Comparison of ENCODE assay signal across 8 cellular contexts in genomic region chr11:85718991-85719807, GRCh38. TPM values are rescaled to one million over a fixed set of nuclear protein-coding genes. Genes with fewer than 3 reads are reported as not detected.
DNase-seq lines count a peak whose midpoint lies in the region; ATAC-seq, FAIRE-seq and TF ChIP-seq lines count a peak whose summit lies in the region.

No MANE protein-coding gene starts in this region.

- in situ Hi-C loops in K562 (cut with MboI) (no loop called here), gastrocnemius medialis (cut with MboI; ENCODE audit: low sequenced_read_pairs in 4 of 4) (no loop called here)

- intact Hi-C loops in K562 (cut with micrococcal nuclease): no loop called here
- intact Hi-C loops in gastrocnemius medialis (cut with DNase I; ENCODE audit: low total_unique reads): no loop called here

- H2AFZ ChIP-seq in K562 (ENCODE audit: low read depth, low read length): no peak overlapping the region

- TF ChIP-seq POLR2A in H54 (IDR thresholded peaks at IDR 0.05; ENCODE audit: low read depth, low read length) (peak; percentile 60; the same call in 1 of the 2 replicates), K562 (conservative IDR thresholded peaks at IDR 0.05) (no peak), gastrocnemius medialis (IDR thresholded peaks at IDR 0.05) (peak in 1 of 2 donors; percentile 5)

- POLR2A ChIA-PET in K562 (lab: Yijun Ruan, JAX): interaction anchor here (0.6 kb wide), 1 partner anchor 8 kb away, joined by 3 read pairs; no protein-coding TSS in a partner anchor

- BruUV-seq in K562 (replicated peaks; lab: Mats Ljungman, UMichigan): no TSS peak

- no peaks in the 10 kb centered on the region for H3K9me3 ChIP-seq in K562 (replicated peaks; ENCODE audit: control insufficient read depth, insufficient read depth, low read depth, low read length)
- H3K9me3 ChIP-seq in gastrocnemius medialis: no peaks in the 10 kb centered on the region

- no peak overlapping the region for H3K4me2 ChIP-seq in K562 (ENCODE audit: insufficient read depth, low read length)

- CTCF ChIA-PET in K562 (lab: Yijun Ruan, JAX; ENCODE audit: low intra/inter-chr PET ratio): no interaction called here

- TF ChIP-seq EP300 in K562 (IDR thresholded peaks at IDR 0.05; ENCODE audit: low read length): no peak

- ATAC-seq in K562 (peak; percentile 37; the same call in 2 of the 3 replicates), gastrocnemius medialis (peak; percentile 61 to 63), HG02763 (IDR thresholded peaks at IDR 0.05; ENCODE audit: unreplicated experiment) (no peak), HG03354 (IDR thresholded peaks at IDR 0.05; ENCODE audit: poor library complexity, severe bottlenecking, unreplicated experiment) (no peak)

- no peak overlapping the region for H3K9ac ChIP-seq in K562 (ENCODE audit: insufficient read depth in 1 of 2, low read depth in 2 of 2, low read length in 2 of 2)

- H3K4me1 ChIP-seq in K562 (replicated peaks in 1 of 2; ENCODE audit: control insufficient read depth in 2 of 2, insufficient read depth in 2 of 2, low read length in 2 of 2): no peaks in the 10 kb centered on the region
- peaks cover 6 to 18% of the 10 kb centered on the region in 2 donors for H3K4me1 ChIP-seq in gastrocnemius medialis

- no peaks in the 10 kb centered on the region for H4K20me1 ChIP-seq in K562 (replicated peaks; ENCODE audit: control insufficient read depth, insufficient read depth, low read length)

- H3K4me3 ChIP-seq in K562 (no peak overlapping the region), gastrocnemius medialis (peak overlapping the region; percentile 21 to 34 (median 32))

- TF ChIP-seq RAD21 in K562 (CRISPR knock-in tag; conservative IDR thresholded peaks at IDR 0.05 in 1 of 2, IDR thresholded peaks at IDR 0.05 in 1 of 2): no peak

- H3K9me1 ChIP-seq in K562 (ENCODE audit: control insufficient read depth, insufficient read depth, low read length): no peaks in the 10 kb centered on the region

- TF ChIP-seq CTCF in K562 (IDR thresholded peaks at IDR 0.05 in 2 of 3, conservative IDR thresholded peaks at IDR 0.05 in 1 of 3; ENCODE audit: insufficient read depth in 2 of 3, low read depth in 1 of 3, low read length in 3 of 3): no peak
- TF ChIP-seq CTCF in gastrocnemius medialis (IDR thresholded peaks at IDR 0.05 in 4 of 5, conservative IDR thresholded peaks at IDR 0.05 in 1 of 5): no peak

- H3K79me2 ChIP-seq in K562 (ENCODE audit: control insufficient read depth, insufficient read depth, low read length): no peaks in the 10 kb centered on the region

- no peaks in the 10 kb centered on the region for H3K36me3 ChIP-seq in K562 (ENCODE audit: control insufficient read depth, insufficient read depth, low read length)
- no peaks in the 10 kb centered on the region for H3K36me3 ChIP-seq in gastrocnemius medialis

- DNase-seq in H54 (ENCODE audit: insufficient read length, low spot score) (peak; percentile 85), K562 (ENCODE audit: extremely low read depth in 1 of 4, low spot score in 3 of 4) (no peak), hypothalamus (lab: John Stamatoyannopoulos, UW) (peak in 46 of 51 donors; percentile 3 to 84 (median 30)), gastrocnemius medialis (peak; percentile 3 to 36), NCI-H128 (lab: John Stamatoyannopoulos, UW; ENCODE audit: unreplicated experiment) (no peak)
- DNase-seq in activated effector memory CD4-positive, alpha-beta T cell treated with anti-CD3 and anti-CD28 coated beads, Interleukin-2, amount 50 U/mL, for 16 hours: no peak

- H3K27ac ChIP-seq in K562 (ENCODE audit: extremely low read depth, low read depth, low read length) (no peak overlapping the region), gastrocnemius medialis (peak overlapping the region; percentile 4 to 57 (median 42))

- FAIRE-seq in H54 (lab: Jason Lieb, UNC) (peak; percentile 100), K562 (lab: Jason Lieb, UNC) (no peak)

- H3K27me3 ChIP-seq in K562 (ENCODE audit: control insufficient read depth in 2 of 2, insufficient read depth in 2 of 2, low read length in 2 of 2) (peaks cover 3 to 5% of the 10 kb centered on the region in 2 experiments; a peak in 4 of 5 replicates), gastrocnemius medialis (peaks cover 0 to 4% (median 0%) of the 10 kb centered on the region in 3 donors)

- 0% methylated on average over 10 of the region's 10 CpGs for WGBS in K562 (ENCODE audit: insufficient coverage, low coverage, missing lambda C conversion rate)

TF ChIP-seq in K562, 482 proteins besides CTCF, POLR2A, EP300 and RAD21 (continues in another document):
- TF ChIP-seq MCM7 (IDR thresholded peaks at IDR 0.05) (no peak), ZNF699 (CRISPR knock-in tag; IDR thresholded peaks at IDR 0.05; ENCODE audit: insufficient replicate concordance) (no peak), PHB2 (IDR thresholded peaks at IDR 0.05; ENCODE audit: low read depth) (no peak), NCOA4 (IDR thresholded peaks at IDR 0.05; ENCODE audit: partially characterized antibody) (no peak), RFX1 (IDR thresholded peaks at IDR 0.05) (no peak), ETS2 (tag; IDR thresholded peaks at IDR 0.05; ENCODE audit: borderline replicate concordance, poor library complexity, severe bottlenecking) (no peak), ZNF134 (CRISPR knock-in tag; conservative IDR thresholded peaks at IDR 0.05) (no peak), PHF21A (IDR thresholded peaks at IDR 0.05; ENCODE audit: borderline replicate concordance, low read depth) (no peak)

RNA-seq across cellular contexts. Expression of gene CCDC89, which starts 33.2 kb away (rescaled TPM):
- not detected in 2 replicates for total RNA-seq in K562 (2011; cell fraction: chromatin; rRNA removed; ENCODE audit: low replicate concordance)
- not detected in 2 replicates for total RNA-seq in K562 (2011; cell fraction: nucleolus; rRNA removed)
- not detected in 2 replicates for total RNA-seq in K562 (2011; cell fraction: nucleoplasm; rRNA removed)
- 0.09 and 0.12 TPM in 2 replicates for total RNA-seq in K562 (2014; rRNA removed)
- not detected in 2 replicates for total RNA-seq in K562 (2014; rRNA removed; fragmentation: Illumina TruSeq; extraction: Trizol)
- not detected in 2 replicates for total RNA-seq in K562 (2015; rRNA removed; fragmentation: Illumina TruSeq; extraction: Trizol)
- total RNA-seq in K562 (2021): not detected in 2 replicates
- polyA plus RNA-seq in K562 (2011; rRNA removed): not detected in 2 replicates
- not detected in 2 replicates for polyA plus RNA-seq in K562 (2011; cell fraction: cytosol; rRNA removed)
- 0.09 TPM in 1 of 2 replicates, not detected in the other for polyA plus RNA-seq in K562 (2011; cell fraction: nucleus; rRNA removed)
- polyA plus RNA-seq in K562 (2012): not detected in 2 replicates
- polyA plus RNA-seq in K562 (2014; fragmentation: Illumina TruSeq; extraction: Trizol): not detected in 2 replicates
- polyA plus RNA-seq in K562 (2014; fragmentation: Nextera tagmentation; extraction: Ambion mirVana): not detected
- polyA plus RNA-seq in K562 (2014; rRNA removed): 0.07 TPM in 1 of 2 replicates, not detected in the other
- polyA minus RNA-seq in K562 (2011; rRNA and poly(A)+ RNA removed): not detected in 2 replicates
- polyA minus RNA-seq in K562 (2011; cell fraction: cytosol; rRNA and poly(A)+ RNA removed): not detected in 2 replicates
- polyA minus RNA-seq in K562 (2011; cell fraction: nucleus; rRNA and poly(A)+ RNA removed): not detected in 2 replicates
- under 1 TPM in 1 of 4 donors, not detected in 3; 0.29 TPM for total RNA-seq in gastrocnemius medialis

RNA-seq across cellular contexts. Expression of gene CREBZF, which starts 54.3 kb away (rescaled TPM):
- 77.0 and 165 TPM in 2 replicates for total RNA-seq in K562 (2011; cell fraction: chromatin; rRNA removed; ENCODE audit: low replicate concordance)
- 74.5 and 77.4 TPM in 2 replicates for total RNA-seq in K562 (2011; cell fraction: nucleolus; rRNA removed)
- 148 and 256 TPM in 2 replicates for total RNA-seq in K562 (2011; cell fraction: nucleoplasm; rRNA removed)
- total RNA-seq in K562 (2014; rRNA removed) (50.2 and 62.1 TPM in 2 replicates), K562 (2014; rRNA removed; fragmentation: Illumina TruSeq; extraction: Trizol) (38.1 and 38.9 TPM in 2 replicates), K562 (2015; rRNA removed; fragmentation: Illumina TruSeq; extraction: Trizol) (44.8 TPM in 2 replicates), K562 (2021) (40.5 and 41.0 TPM in 2 replicates), gastrocnemius medialis (10 to 100 TPM; 15.3 to 52.3 (median 16.4) TPM)
- polyA plus RNA-seq in K562 (2011; rRNA removed) (56.7 and 61.0 TPM in 2 replicates), K562 (2014; fragmentation: Illumina TruSeq; extraction: Trizol) (29.4 and 33.8 TPM in 2 replicates), K562 (2014; fragmentation: Nextera tagmentation; extraction: Ambion mirVana) (1 to 10 TPM; 7.2 to 7.4 TPM), K562 (2014; rRNA removed) (69.2 and 70.2 TPM in 2 replicates)
- polyA plus RNA-seq in K562 (2011; cell fraction: cytosol; rRNA removed): 22.5 and 29.0 TPM in 2 replicates
- polyA plus RNA-seq in K562 (2011; cell fraction: nucleus; rRNA removed): 249 and 283 TPM in 2 replicates
- polyA plus RNA-seq in K562 (2012): 28.9 and 50.3 TPM in 2 replicates
- polyA minus RNA-seq in K562 (2011; rRNA and poly(A)+ RNA removed): 45.6 and 57.0 TPM in 2 replicates
- polyA minus RNA-seq in K562 (2011; cell fraction: cytosol; rRNA and poly(A)+ RNA removed): 13.9 and 15.1 TPM in 2 replicates
- 101 and 128 TPM in 2 replicates for polyA minus RNA-seq in K562 (2011; cell fraction: nucleus; rRNA and poly(A)+ RNA removed)

Comparison
In these comparisons a context has a peak if more than half of its experiments do, and no peak if none do; other contexts are left out.
1. DNase-seq: peak in H54 (single experiment), hypothalamus (46 of 51) and gastrocnemius medialis (2 of 2); none in K562 (0 of 4), activated effector memory CD4-positive, alpha-beta T cell treated with anti-CD3 and anti-CD28 coated beads, Interleukin-2, amount 50 U/mL, for 16 hours (single experiment) and NCI-H128 (single experiment).
2. ATAC-seq: peak in K562 (single experiment) and gastrocnemius medialis (2 of 2); none in HG02763 (single experiment) and HG03354 (single experiment).